In the genomic region with DNA sequence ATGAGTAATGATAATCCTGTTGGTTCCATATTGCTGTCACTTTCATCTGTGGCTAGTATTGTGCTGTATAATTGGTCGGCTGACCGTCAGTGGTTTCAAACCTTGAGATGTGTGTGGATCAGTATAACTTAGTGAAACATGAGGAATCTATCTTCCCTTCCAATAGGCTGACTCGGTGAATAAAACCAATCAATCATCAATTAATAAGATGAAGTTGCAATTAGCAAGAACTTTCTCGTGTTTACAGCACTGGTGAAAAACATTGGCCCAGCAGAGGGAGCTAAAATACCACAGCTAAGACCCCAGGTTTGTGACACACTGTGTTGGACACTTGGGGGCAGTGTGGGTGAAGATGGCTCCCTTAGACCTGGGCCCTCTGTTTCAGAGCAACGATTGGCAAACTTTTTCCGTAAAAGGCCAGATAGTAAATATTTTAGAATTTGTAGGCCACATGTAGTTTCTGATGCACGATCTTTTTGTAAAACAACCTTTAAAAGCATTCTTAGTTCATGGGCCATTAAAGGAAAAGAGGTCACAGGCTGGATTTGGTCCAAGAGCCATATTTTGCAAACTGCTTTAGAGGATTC, we compare ENCODE assay signal across 8 cellular contexts. TPM values are rescaled to one million over a fixed set of nuclear protein-coding genes. Genes with fewer than 3 reads are reported as not detected.
DNase-seq lines count a peak whose midpoint lies in the region; FAIRE-seq and TF ChIP-seq lines count a peak whose summit lies in the region.

No MANE protein-coding gene starts in this region.

- POLR2A ChIA-PET in RWPE1 (lab: Yijun Ruan, JAX; ENCODE audit: low non-redundant PET), result no interaction called here

- no peak overlapping the region for H3K27ac ChIP-seq in RWPE1
- no peak overlapping the region for H3K27ac ChIP-seq in osteoblast (ENCODE audit: low read depth, low read length)
- no peak overlapping the region for H3K27ac ChIP-seq in thyroid gland

- no peak overlapping the region for H3K9ac ChIP-seq in Loucy (ENCODE audit: low read depth, low read length, poor library complexity, severe bottlenecking)

- H3K4me3 ChIP-seq in Loucy (ENCODE audit: low read length, poor library complexity, severe bottlenecking) (no peak overlapping the region), foreskin fibroblast (ENCODE audit: low read depth in 1 of 2, low read length in 2 of 2) (no peak overlapping the region), osteoblast (ENCODE audit: insufficient read depth, low read length) (peak overlapping the region; percentile 48), thyroid gland (replicated peaks in 1 of 3) (no peak overlapping the region)

- H3F3A ChIP-seq in Loucy (ENCODE audit: low read depth), result no peaks in the 10 kb centered on the region

- H3K79me2 ChIP-seq in Loucy (ENCODE audit: insufficient read depth, low read length) (no peaks in the 10 kb centered on the region), osteoblast (ENCODE audit: insufficient read depth, low read length) (no peaks in the 10 kb centered on the region)

- 2 to 6% methylated on average over 7 of the region's 7 CpGs for WGBS in thyroid gland, 2 donors

- H2AFZ ChIP-seq in Loucy (ENCODE audit: low read length) (peak overlapping the region; percentile 66), osteoblast (ENCODE audit: low read length) (peak overlapping the region; percentile 45)

- CTCF ChIA-PET in RWPE1 (lab: Yijun Ruan, JAX), result interaction anchor here (0.7 to 2.0 kb wide), 3 partner anchors 9 to 134 kb away, joined by 3 to 21 read pairs (median 3); no protein-coding TSS in a partner anchor

- FAIRE-seq in G401.6 (lab: Jason Lieb, UNC), result peak; percentile 89
- peak; percentile 57 for FAIRE-seq in H54 (lab: Jason Lieb, UNC)

- intact Hi-C loops in thyroid gland (cut with DNase I), result loop anchor here (5.0 kb wide), 2 partner anchors 51 to 276 kb away; a partner anchor contains a TSS

- H4K20me1 ChIP-seq in Loucy (ENCODE audit: insufficient read depth, low read length, poor library complexity, severe bottlenecking) (no peaks in the 10 kb centered on the region), osteoblast (ENCODE audit: insufficient read depth, low read length) (no peaks in the 10 kb centered on the region)

- H3K27me3 ChIP-seq in Loucy (ENCODE audit: insufficient read depth, low read length, poor library complexity, severe bottlenecking) (no peaks in the 10 kb centered on the region), osteoblast (ENCODE audit: insufficient read depth, low read length) (peaks cover 8% of the 10 kb centered on the region), thyroid gland (no peaks in the 10 kb centered on the region)

- TF ChIP-seq CTCF in Loucy (conservative IDR thresholded peaks at IDR 0.05; ENCODE audit: low read length), result peak; percentile 100
- TF ChIP-seq CTCF in RWPE1 (conservative IDR thresholded peaks at IDR 0.05; ENCODE audit: low read depth), result peak; percentile 99
- peak; percentile 96 for TF ChIP-seq CTCF in foreskin fibroblast (IDR thresholded peaks at IDR 0.05; ENCODE audit: low read depth, low read length)
- peak; percentile 100 for TF ChIP-seq CTCF in osteoblast (IDR thresholded peaks at IDR 0.05; ENCODE audit: extremely low read depth, low read depth, low read length)
- TF ChIP-seq CTCF in thyroid gland (IDR thresholded peaks at IDR 0.05), result peak; percentile 82 to 99 (median 94)

- H3K9me2 ChIP-seq in Loucy (replicated peaks; ENCODE audit: low read depth, low read length), result no peaks in the 10 kb centered on the region

- H3K36me3 ChIP-seq in Loucy (ENCODE audit: insufficient read depth, low read length), result no peaks in the 10 kb centered on the region
- H3K36me3 ChIP-seq in osteoblast (ENCODE audit: insufficient read depth, low read length), result no peaks in the 10 kb centered on the region
- H3K36me3 ChIP-seq in thyroid gland, result no peaks in the 10 kb centered on the region

- DNase-seq in H54 (ENCODE audit: insufficient read length, low spot score) (peak; percentile 49), RWPE1 (ENCODE audit: low spot score) (peak; percentile 78), foreskin fibroblast (peak; percentile 77 to 92), osteoblast (ENCODE audit: insufficient read length, low spot score, missing footprints) (peak; percentile 87), thyroid gland (peak; percentile 82 to 86)
- peak; percentile 26 to 51 for DNase-seq in activated T-helper 1 cell treated with anti-CD3 and anti-CD28 coated beads, Interleukin-2, amount 50 U/mL, for 16 hours (ENCODE audit: low read depth in 1 of 2, low spot score in 1 of 2)

- no peak overlapping the region for H3K4me2 ChIP-seq in Loucy (ENCODE audit: low read depth, low read length, poor library complexity, severe bottlenecking)
- peak overlapping the region; percentile 66 for H3K4me2 ChIP-seq in osteoblast (ENCODE audit: insufficient read depth, low read length)

- H3K9me3 ChIP-seq in Loucy (ENCODE audit: insufficient read depth, low read depth, low read length) (no peaks in the 10 kb centered on the region), osteoblast (ENCODE audit: low read depth, low read length) (no peaks in the 10 kb centered on the region), thyroid gland (no peaks in the 10 kb centered on the region)

- H3K4me1 ChIP-seq in Loucy (ENCODE audit: insufficient read depth, low read length, poor library complexity, severe bottlenecking) (no peaks in the 10 kb centered on the region), osteoblast (ENCODE audit: insufficient read depth, low read length) (peaks cover 15% of the 10 kb centered on the region), thyroid gland (peaks cover 4 to 5% of the 10 kb centered on the region in 2 donors)

- TF ChIP-seq POLR2A in H54 (IDR thresholded peaks at IDR 0.05; ENCODE audit: low read depth, low read length), result no peak
- no peak for TF ChIP-seq POLR2A in thyroid gland (IDR thresholded peaks at IDR 0.05)

RNA-seq across cellular contexts. Expression of a gene that starts 47.8 kb away (rescaled TPM):
- total RNA-seq in osteoblast (not detected in 2 replicates), thyroid gland (not detected)
